ENCODE assay signal across 11 cellular contexts in the genomic region with DNA sequence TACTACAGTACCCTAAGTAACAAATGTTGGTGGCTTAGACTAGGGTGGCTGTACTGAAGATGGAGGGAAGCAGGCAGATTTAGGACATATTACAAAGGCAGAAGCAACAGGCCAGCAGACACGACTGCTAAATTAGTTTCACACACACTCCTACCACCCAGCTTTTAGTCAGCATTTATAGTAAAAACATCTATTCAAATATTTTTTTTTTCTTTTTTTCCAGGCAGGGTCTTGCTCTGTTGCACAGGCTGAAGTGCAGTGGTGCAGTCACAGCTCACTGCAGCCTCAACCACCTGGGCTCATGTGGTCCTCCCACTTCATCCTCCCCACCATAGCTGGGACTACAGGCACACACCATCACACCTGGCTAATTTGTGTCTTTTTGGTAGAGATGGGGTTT.
DNase-seq lines count a peak whose midpoint lies in the region; ATAC-seq and TF ChIP-seq lines count a peak whose summit lies in the region.
"Had no signal": no experiment of that assay in that cellular context is flagged by ENCODE, and none has a peak within 500 bp of the region (broad histone marks: within the 10 kb centered on the region; RNA-seq: fewer than 3 reads in every experiment).

No MANE protein-coding gene starts in this region.

- H3K36me3 ChIP-seq in smooth muscle cell (ENCODE audit: low read depth) (peaks cover 1% of the 10 kb centered on the region), ascending aorta (peaks cover 0 to under 1% of the 10 kb centered on the region in 2 donors)
- H3K36me3 ChIP-seq: uterus had no signal

- H3K27ac ChIP-seq in smooth muscle cell (ENCODE audit: low read depth) (no peak overlapping the region), ascending aorta (no peak overlapping the region)
- H3K27ac ChIP-seq: esophagus squamous epithelium, uterus had no signal

- no peak overlapping the region for H3K4me2 ChIP-seq in smooth muscle cell

- no peaks in the 10 kb centered on the region for H3K27me3 Mint-ChIP-seq in activated T-helper 17 cell treated with anti-CD3 and anti-CD28 coated beads, Interleukin-2, amount 50 U/mL, for 72 hours

- H3K9me3 ChIP-seq in smooth muscle cell (replicated peaks; ENCODE audit: low read depth) (no peaks in the 10 kb centered on the region), ascending aorta (no peaks in the 10 kb centered on the region)
- H3K9me3 ChIP-seq: esophagus squamous epithelium, uterus had no signal

- peak; percentile 83 for ATAC-seq in GM19452 (IDR thresholded peaks at IDR 0.05; ENCODE audit: unreplicated experiment)
- peak; percentile 79 for ATAC-seq in HG03045 (IDR thresholded peaks at IDR 0.05; ENCODE audit: unreplicated experiment)
- no peak for ATAC-seq in activated T-helper 17 cell treated with anti-CD3 and anti-CD28 coated beads, Interleukin-2, amount 50 U/mL, for 72 hours (replicated peaks)
- ATAC-seq in Right ventricle myocardium superior (ENCODE audit: poor library complexity), result no peak

- H3K9me3 Mint-ChIP-seq in activated T-helper 17 cell treated with anti-CD3 and anti-CD28 coated beads, Interleukin-2, amount 50 U/mL, for 72 hours, result no peaks in the 10 kb centered on the region

- no peaks in the 10 kb centered on the region for H3K4me1 ChIP-seq in smooth muscle cell (ENCODE audit: low read depth)
- H3K4me1 ChIP-seq in ascending aorta, result no peaks in the 10 kb centered on the region
- H3K4me1 ChIP-seq: esophagus squamous epithelium, uterus had no signal

- WGBS in smooth muscle cell (ENCODE audit: low lambda C conversion rate), result 100% methylated on average over 1 of the region's 1 CpG

- DNase-seq in GM10266 (ENCODE audit: extremely low spot score), result peak; percentile 14
- DNase-seq in smooth muscle cell (lab: John Stamatoyannopoulos, UW; ENCODE audit: unreplicated experiment), result no peak
- no peak for DNase-seq in HuH-7 (ENCODE audit: low spot score)
- DNase-seq in Right ventricle myocardium superior, result no peak
- no peak for DNase-seq in ascending aorta (ENCODE audit: low spot score in 2 of 2)
- DNase-seq: esophagus squamous epithelium, NCI-H2081 treated with DMSO at 0.1 percent for 48 hours, uterus had no signal

- H4K20me1 ChIP-seq in smooth muscle cell (ENCODE audit: low read depth), result peaks cover 63% of the 10 kb centered on the region

- H3K4me3 ChIP-seq in smooth muscle cell (no peak overlapping the region), ascending aorta (no peak overlapping the region)
- H3K4me3 ChIP-seq: esophagus squamous epithelium, uterus had no signal

- peaks cover 46% of the 10 kb centered on the region for H3K36me3 Mint-ChIP-seq in activated T-helper 17 cell treated with anti-CD3 and anti-CD28 coated beads, Interleukin-2, amount 50 U/mL, for 72 hours (ENCODE audit: low read depth)

- intact Hi-C loops in Right ventricle myocardium superior (cut with DNase I) (no loop called here), ascending aorta (cut with DNase I) (no loop called here)

- no peak overlapping the region for H3K9ac ChIP-seq in smooth muscle cell (ENCODE audit: low read depth)

- no peak overlapping the region for H3K4me3 Mint-ChIP-seq in activated T-helper 17 cell treated with anti-CD3 and anti-CD28 coated beads, Interleukin-2, amount 50 U/mL, for 72 hours

- peaks cover 47% of the 10 kb centered on the region for H3K79me2 ChIP-seq in smooth muscle cell (ENCODE audit: low read depth)

- H3K4me1 Mint-ChIP-seq in activated T-helper 17 cell treated with anti-CD3 and anti-CD28 coated beads, Interleukin-2, amount 50 U/mL, for 72 hours, result peaks cover 18% of the 10 kb centered on the region

- H2AFZ ChIP-seq in smooth muscle cell (ENCODE audit: low read depth), result no peak overlapping the region

- H3K27ac Mint-ChIP-seq in activated T-helper 17 cell treated with anti-CD3 and anti-CD28 coated beads, Interleukin-2, amount 50 U/mL, for 72 hours, result peak overlapping the region; percentile 58

- H3F3A ChIP-seq in smooth muscle cell (ENCODE audit: low read depth), result no peaks in the 10 kb centered on the region

- no peak for TF ChIP-seq CTCF in GM10266 (IDR thresholded peaks at IDR 0.05; ENCODE audit: control insufficient read depth, insufficient read depth, low read depth, missing control alignments)
- TF ChIP-seq CTCF in smooth muscle cell (IDR thresholded peaks at IDR 0.05; ENCODE audit: borderline replicate concordance, insufficient read depth, poor library complexity, severe bottlenecking), result no peak
- TF ChIP-seq CTCF in ascending aorta (IDR thresholded peaks at IDR 0.05), result no peak

- H3K27me3 ChIP-seq in smooth muscle cell (ENCODE audit: low read depth) (no peaks in the 10 kb centered on the region), ascending aorta (no peaks in the 10 kb centered on the region)
- H3K27me3 ChIP-seq: esophagus squamous epithelium, uterus had no signal

Comparison
In these comparisons a context has a peak if more than half of its experiments do, and no peak if none do; other contexts are left out.
1. ATAC-seq: peak in GM19452 (single experiment) and HG03045 (single experiment); none in activated T-helper 17 cell treated with anti-CD3 and anti-CD28 coated beads, Interleukin-2, amount 50 U/mL, for 72 hours (single experiment) and Right ventricle myocardium superior (single experiment).